In genomic region chr10:53422223-53422888, GRCh38 we compare ENCODE assay signal across 2 cellular contexts.
TF ChIP-seq lines count a peak whose summit lies in the region.

No MANE protein-coding gene starts in this region.

TF ChIP-seq in H1, 55 proteins besides CTCF, POLR2A, EP300 and RAD21:
- TF ChIP-seq CBX5 (IDR thresholded peaks at IDR 0.05; ENCODE audit: low read depth, low read length), result no peak
- TF ChIP-seq RNF2 (IDR thresholded peaks at IDR 0.05; ENCODE audit: borderline replicate concordance, low read depth, low read length, missing control alignments, poor library complexity, severe bottlenecking), result no peak
- TF ChIP-seq SIN3A (conservative IDR thresholded peaks at IDR 0.05 in 1 of 2, IDR thresholded peaks at IDR 0.05 in 1 of 2; ENCODE audit: low read depth in 1 of 2, low read length in 2 of 2), result no peak
- TF ChIP-seq CHD1 (IDR thresholded peaks at IDR 0.05; ENCODE audit: low read depth, low read length), result no peak
- TF ChIP-seq POU5F1 (IDR thresholded peaks at IDR 0.05; ENCODE audit: low read depth, low read length), result 0 out of 2 replicates have a peak, but pooled peaks have one; percentile 2
- no peak for TF ChIP-seq JUND (IDR thresholded peaks at IDR 0.05; ENCODE audit: low read length)

TF ChIP-seq in HEK293T, 16 proteins besides CTCF, POLR2A, EP300 and RAD21:
- TF ChIP-seq LEF1 (IDR thresholded peaks at IDR 0.05; ENCODE audit: borderline replicate concordance) (no peak), SP1 (IDR thresholded peaks at IDR 0.05) (no peak), L3MBTL2 (conservative IDR thresholded peaks at IDR 0.05) (no peak), NFRKB (IDR thresholded peaks at IDR 0.05) (no peak), SUZ12 (IDR thresholded peaks at IDR 0.05) (no peak), CTBP1 (IDR thresholded peaks at IDR 0.05; ENCODE audit: borderline replicate concordance) (no peak), ELF4 (IDR thresholded peaks at IDR 0.05) (no peak)
TF ChIP-seq in HEK293T: peak in this region for 0.
